ENCODE assay signal across 11 cellular contexts in genomic region chr9:137297060-137297664, GRCh38. TPM values are rescaled to one million over a fixed set of nuclear protein-coding genes. Genes with fewer than 3 reads are reported as not detected.
A peak's percentile ranks its signal among the peaks of the same experiment; 100 is the strongest.
DNase-seq lines count a peak whose midpoint lies in the region; ATAC-seq and TF ChIP-seq lines count a peak whose summit lies in the region.
"Had no signal": no experiment of that assay in that cellular context is flagged by ENCODE, and none has a peak within 500 bp of the region (broad histone marks: within the 10 kb centered on the region; RNA-seq: fewer than 3 reads in every experiment).

No MANE protein-coding gene starts in this region.

- peaks cover 36% of the 10 kb centered on the region for H3K27me3 Mint-ChIP-seq in CD4-positive, CD25-positive, alpha-beta regulatory T cell

- H3K4me2 ChIP-seq in parathyroid adenoma (ENCODE audit: low read length): no peak overlapping the region

- intact Hi-C loops in esophagus squamous epithelium (cut with DNase I): loop anchor here (5.0 to 10.0 kb wide), 2 partner anchors 110 to 138 kb away; no protein-coding TSS in a partner anchor

- H3K27me3 ChIP-seq in CD4-positive, CD25-positive, alpha-beta regulatory T cell (ENCODE audit: control insufficient read depth, insufficient read depth, low read length): peaks cover 10% of the 10 kb centered on the region
- H3K27me3 ChIP-seq in esophagus squamous epithelium (peaks cover 0 to 93% (median 4%) of the 10 kb centered on the region in 4 donors), parathyroid adenoma (ENCODE audit: control insufficient read depth, insufficient read depth, low read length) (no peaks in the 10 kb centered on the region)

- TF ChIP-seq CTCF in esophagus squamous epithelium (IDR thresholded peaks at IDR 0.05) (no peak), parathyroid adenoma (IDR thresholded peaks at IDR 0.05) (no peak)

- WGBS in esophagus squamous epithelium, 2 donors: 55 to 67% methylated on average over 4 to 5 of the region's 9 CpGs

- peaks cover 0 to 18% (median 5%) of the 10 kb centered on the region in 4 donors for H3K4me1 Mint-ChIP-seq in CD4-positive, CD25-positive, alpha-beta regulatory T cell

- DNase-seq in CD4-positive, CD25-positive, alpha-beta regulatory T cell: no peak
- DNase-seq in RPMI8226: peak; percentile 84
- no peak for DNase-seq in esophagus squamous epithelium (lab: John Stamatoyannopoulos, UW)
- DNase-seq in NCI-H1694 treated with DMSO at 0.1 percent for 48 hours (lab: John Stamatoyannopoulos, UW): no peak
- DNase-seq in stimulated activated CD4-positive, alpha-beta T cell treated with anti-CD3 and anti-CD28 coated beads, Interleukin-4, amount 100 ng/mL, for 1 hour: no peak
- DNase-seq in middle frontal gyrus (ENCODE audit: extremely low spot score, low spot score): no peak
- DNase-seq in DMS79 (lab: John Stamatoyannopoulos, UW): no peak
- DNase-seq: COR-L47, PC-3, posterior cingulate gyrus had no signal

- H3K9me3 ChIP-seq in CD4-positive, CD25-positive, alpha-beta regulatory T cell (ENCODE audit: control insufficient read depth in 2 of 2, low read length in 2 of 2): peaks cover 0 to 5% of the 10 kb centered on the region in 2 experiments
- H3K9me3 ChIP-seq in esophagus squamous epithelium (peaks cover 0 to 7% (median 5%) of the 10 kb centered on the region in 3 donors), parathyroid adenoma (ENCODE audit: control insufficient read depth, low read length) (no peaks in the 10 kb centered on the region)

- H3K9me3 Mint-ChIP-seq in CD4-positive, CD25-positive, alpha-beta regulatory T cell: peaks cover 0 to 1% (median 0%) of the 10 kb centered on the region in 7 donors

- H3K4me3 Mint-ChIP-seq in CD4-positive, CD25-positive, alpha-beta regulatory T cell: peak overlapping the region; percentile 44 to 61 (median 56)

- H3K4me3 ChIP-seq in CD4-positive, CD25-positive, alpha-beta regulatory T cell (ENCODE audit: low read depth, low read length): no peak overlapping the region
- H3K4me3 ChIP-seq in esophagus squamous epithelium (peak overlapping the region in 2 of 4 donors; percentile 56 to 71), parathyroid adenoma (ENCODE audit: low read depth, low read length) (no peak overlapping the region)

- no peak for TF ChIP-seq POLR2A in esophagus squamous epithelium (IDR thresholded peaks at IDR 0.05)

- no peak overlapping the region for H3K27ac Mint-ChIP-seq in CD4-positive, CD25-positive, alpha-beta regulatory T cell

- no peak overlapping the region for H3K9ac ChIP-seq in parathyroid adenoma

- no peaks in the 10 kb centered on the region for H3K36me3 Mint-ChIP-seq in CD4-positive, CD25-positive, alpha-beta regulatory T cell

- H3K79me2 ChIP-seq in parathyroid adenoma: no peaks in the 10 kb centered on the region

- H3K36me3 ChIP-seq in CD4-positive, CD25-positive, alpha-beta regulatory T cell (ENCODE audit: control insufficient read depth, insufficient read depth, low read length): no peaks in the 10 kb centered on the region
- H3K36me3 ChIP-seq in esophagus squamous epithelium (peaks cover 0 to 15% (median 0%) of the 10 kb centered on the region in 3 donors), parathyroid adenoma (ENCODE audit: control insufficient read depth, insufficient read depth, low read length) (no peaks in the 10 kb centered on the region)

- peaks cover 20% of the 10 kb centered on the region for H3K4me1 ChIP-seq in CD4-positive, CD25-positive, alpha-beta regulatory T cell (ENCODE audit: control insufficient read depth, insufficient read depth, low read length, poor library complexity, severe bottlenecking)
- peaks cover 33 to 82% (median 41%) of the 10 kb centered on the region in 3 donors for H3K4me1 ChIP-seq in esophagus squamous epithelium
- H3K4me1 ChIP-seq in parathyroid adenoma: no peaks in the 10 kb centered on the region

- ATAC-seq in CD4-positive, CD25-positive, alpha-beta regulatory T cell (ENCODE audit: low read depth in 2 of 2): no peak
- ATAC-seq: PC-3 had no signal

- no peak overlapping the region for H2AFZ ChIP-seq in parathyroid adenoma

- H3K27ac ChIP-seq in CD4-positive, CD25-positive, alpha-beta regulatory T cell (ENCODE audit: insufficient read depth, low read length, poor library complexity, severe bottlenecking): no peak overlapping the region
- H3K27ac ChIP-seq in esophagus squamous epithelium (peak overlapping the region; percentile 31 to 85 (median 60)), parathyroid adenoma (peak overlapping the region; percentile 68)

RNA-seq across cellular contexts. Expression of gene NRARP, which starts 4.9 kb away (rescaled TPM):
- total RNA-seq in CD4-positive, CD25-positive, alpha-beta regulatory T cell: 1.6 TPM
- polyA plus RNA-seq in CD4-positive, CD25-positive, alpha-beta regulatory T cell: not detected
- 10 to 100 TPM; 19.6 to 33.9 (median 27.5) TPM for total RNA-seq in esophagus squamous epithelium

RNA-seq across cellular contexts. Expression of gene TOR4A, which starts 19.6 kb away (rescaled TPM):
- total RNA-seq in CD4-positive, CD25-positive, alpha-beta regulatory T cell: 6.1 TPM
- polyA plus RNA-seq in CD4-positive, CD25-positive, alpha-beta regulatory T cell: 1 to 10 TPM; 2.6 to 4.2 (median 3.5) TPM
- 10 to 100 TPM in 3 of 4 donors, 1 to 10 TPM in 1; 8.8 to 17.5 (median 13.5) TPM for total RNA-seq in esophagus squamous epithelium

RNA-seq across cellular contexts. Expression of gene NELFB, which starts 42.0 kb away (rescaled TPM):
- total RNA-seq in CD4-positive, CD25-positive, alpha-beta regulatory T cell: 46.4 TPM
- 10 to 100 TPM; 22.3 to 27.1 (median 23.7) TPM for polyA plus RNA-seq in CD4-positive, CD25-positive, alpha-beta regulatory T cell
- total RNA-seq in esophagus squamous epithelium: 10 to 100 TPM; 26.1 to 41.4 (median 35.2) TPM

RNA-seq across cellular contexts. Expression of gene STPG3, which starts 46.1 kb away (rescaled TPM):
- not detected for total RNA-seq in CD4-positive, CD25-positive, alpha-beta regulatory T cell
- not detected for polyA plus RNA-seq in CD4-positive, CD25-positive, alpha-beta regulatory T cell
- total RNA-seq in esophagus squamous epithelium: not detected
- total RNA-seq: PC-3 had no signal

RNA-seq across cellular contexts. Expression of gene TUBB4B, which starts 56.1 kb away (rescaled TPM):
- 100 TPM for total RNA-seq in CD4-positive, CD25-positive, alpha-beta regulatory T cell
- 10 to 100 TPM; 56.7 to 87.4 (median 71.8) TPM for polyA plus RNA-seq in CD4-positive, CD25-positive, alpha-beta regulatory T cell
- 100 to 1,000 TPM; 367 to 753 (median 540) TPM for total RNA-seq in esophagus squamous epithelium
